ENCODE assay signal across 19 cellular contexts in the genomic region with DNA sequence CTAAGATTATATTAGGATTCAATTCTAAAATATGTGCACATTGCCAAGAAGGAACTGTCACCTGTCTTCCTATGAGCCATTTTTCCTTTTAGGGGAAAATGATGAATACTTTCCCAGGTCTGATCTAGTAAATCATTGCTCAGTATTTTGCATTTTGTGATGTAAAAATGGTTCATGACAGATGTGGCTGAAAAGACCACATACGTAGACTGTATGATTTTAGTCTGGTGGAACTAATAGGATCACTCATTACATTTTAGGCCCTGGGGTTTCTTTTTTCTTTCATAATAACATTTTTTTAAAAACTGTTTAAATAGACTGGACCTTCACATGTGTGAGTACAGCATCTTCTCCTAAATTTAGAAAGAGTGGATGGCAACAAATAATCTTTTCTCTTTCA.
DNase-seq lines count a peak whose midpoint lies in the region; ATAC-seq and TF ChIP-seq lines count a peak whose summit lies in the region.
"Had no signal": no experiment of that assay in that cellular context is flagged by ENCODE, and none has a peak within 500 bp of the region (broad histone marks: within the 10 kb centered on the region; RNA-seq: fewer than 3 reads in every experiment).

No MANE protein-coding gene starts in this region.

- no peak overlapping the region for H3K27ac ChIP-seq in right cardiac atrium (ENCODE audit: low read length)
- H3K27ac ChIP-seq: GM23248, SJSA1 had no signal

- intact Hi-C loops in right cardiac atrium (cut with DNase I) = no loop called here

- H3K27me3 ChIP-seq in right cardiac atrium (ENCODE audit: control insufficient read depth, insufficient read depth) (no peaks in the 10 kb centered on the region), BE2C (no peaks in the 10 kb centered on the region)
- H3K27me3 ChIP-seq: SJSA1 had no signal

- H3K4me3 Mint-ChIP-seq in glutamatergic neuron (ENCODE audit: unreplicated experiment) = no peak overlapping the region

- H3K9me3 ChIP-seq in right cardiac atrium (ENCODE audit: control insufficient read depth, low read length) = no peaks in the 10 kb centered on the region
- H3K9me3 ChIP-seq in BE2C = no peaks in the 10 kb centered on the region
- H3K9me3 ChIP-seq: SJSA1 had no signal

- ATAC-seq in GM18870 (IDR thresholded peaks at IDR 0.05; ENCODE audit: unreplicated experiment) (peak; percentile 90), GM21423 (IDR thresholded peaks at IDR 0.05; ENCODE audit: unreplicated experiment) (peak; percentile 79), HG03175 (IDR thresholded peaks at IDR 0.05; ENCODE audit: unreplicated experiment) (peak; percentile 60), right cardiac atrium (no peak), HG03196 (IDR thresholded peaks at IDR 0.05; ENCODE audit: unreplicated experiment) (no peak)
- ATAC-seq: HCT116 had no signal

- H3K4me1 Mint-ChIP-seq in glutamatergic neuron (ENCODE audit: low read depth, unreplicated experiment) = peaks cover 20% of the 10 kb centered on the region

- DNase-seq in glutamatergic neuron (no peak), right cardiac atrium (no peak), BE2C (no peak)
- DNase-seq: ACHN, AML-193, COR-L47, DMS53, GM23248, KBM-7, NCI-H1417 treated with DMSO at 0.1 percent for 48 hours, NCI-H1930, NCI-H748 treated with DMSO at 0.1 percent for 48 hours, T-helper 2 cell had no signal

- peaks cover 3% of the 10 kb centered on the region for H3K36me3 Mint-ChIP-seq in glutamatergic neuron (ENCODE audit: unreplicated experiment)

- H3K27me3 Mint-ChIP-seq in glutamatergic neuron (ENCODE audit: unreplicated experiment) = peaks cover 4% of the 10 kb centered on the region

- H3K4me1 ChIP-seq in right cardiac atrium (ENCODE audit: control insufficient read depth, insufficient read depth, low read length) (no peaks in the 10 kb centered on the region), BE2C (no peaks in the 10 kb centered on the region)
- H3K4me1 ChIP-seq: SJSA1 had no signal

- H3K27ac Mint-ChIP-seq in glutamatergic neuron (ENCODE audit: unreplicated experiment) = peak overlapping the region; percentile 88

- H3K9me3 Mint-ChIP-seq in glutamatergic neuron (ENCODE audit: unreplicated experiment) = peaks cover 16% of the 10 kb centered on the region

- H3K4me3 ChIP-seq in right cardiac atrium (ENCODE audit: low read length) (no peak overlapping the region), BE2C (ENCODE audit: low read depth, low read length) (no peak overlapping the region)
- H3K4me3 ChIP-seq: GM23248, SJSA1 had no signal

- 92% methylated on average over 1 of the region's 1 CpG for WGBS in right cardiac atrium

- TF ChIP-seq CTCF in glutamatergic neuron (IDR thresholded peaks at IDR 0.05; ENCODE audit: partially characterized antibody, unreplicated experiment) (no peak), BE2C (IDR thresholded peaks at IDR 0.05; ENCODE audit: low read depth, low read length) (no peak)

- no peaks in the 10 kb centered on the region for H3K36me3 ChIP-seq in BE2C
- H3K36me3 ChIP-seq: SJSA1 had no signal

Comparison
In these comparisons a context has a peak if more than half of its experiments do, and no peak if none do; other contexts are left out.
1. ATAC-seq: peak in GM18870 (single experiment), GM21423 (single experiment) and HG03175 (single experiment); none in right cardiac atrium (0 of 2) and HG03196 (single experiment).